Comparison of ENCODE assay signal across 25 cellular contexts in the genomic region with DNA sequence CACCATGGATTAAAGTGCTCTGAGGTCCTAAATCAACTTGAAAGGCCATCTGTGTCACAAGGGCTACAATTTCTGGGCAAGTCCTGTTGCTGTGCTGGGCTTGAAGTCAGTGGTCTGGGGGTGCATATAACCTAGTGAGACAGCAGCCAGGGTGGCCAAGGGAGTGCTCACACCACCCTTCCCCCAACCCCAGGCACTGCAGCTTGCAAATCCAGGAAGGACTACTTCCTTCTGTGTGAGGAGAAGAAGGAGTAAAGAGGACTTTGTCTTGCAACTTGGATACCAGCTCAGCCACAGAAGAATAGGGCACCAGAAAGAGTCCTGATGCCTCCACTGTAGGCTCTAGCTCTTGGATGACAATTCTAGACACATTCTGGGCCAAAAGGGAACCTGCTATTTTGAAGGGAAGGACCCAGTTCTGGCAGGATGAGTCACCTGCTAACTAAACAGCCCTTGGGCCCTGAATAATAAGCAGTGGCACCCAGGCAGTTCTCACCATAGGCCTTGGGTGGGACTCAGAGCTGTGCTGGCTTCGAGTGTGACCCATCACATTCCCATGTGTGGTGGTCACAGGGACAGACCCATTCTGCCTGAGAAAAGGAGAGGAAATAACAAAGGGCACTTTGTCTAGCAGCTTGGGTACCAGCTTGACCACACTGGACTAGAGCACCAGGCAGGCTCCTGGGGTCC. TPM values are rescaled to one million over a fixed set of nuclear protein-coding genes. Genes with fewer than 3 reads are reported as not detected.
A peak's percentile ranks its signal among the peaks of the same experiment; 100 is the strongest.
DNase-seq lines count a peak whose midpoint lies in the region; ATAC-seq and TF ChIP-seq lines count a peak whose summit lies in the region.
"Had no signal": no experiment of that assay in that cellular context is flagged by ENCODE, and none has a peak within 500 bp of the region (broad histone marks: within the 10 kb centered on the region; RNA-seq: fewer than 3 reads in every experiment).

No MANE protein-coding gene starts in this region.

- H3K4me2 ChIP-seq in DOHH2 (ENCODE audit: low read length), result peak overlapping the region; percentile 20

- peaks cover 13% of the 10 kb centered on the region for H3K4me1 Mint-ChIP-seq in activated CD4-positive, alpha-beta T cell treated with anti-CD3 and anti-CD28 coated beads for 36 hours
- H3K4me1 Mint-ChIP-seq: brain had no signal

- no peaks in the 10 kb centered on the region for H3K27me3 ChIP-seq in DOHH2 (ENCODE audit: control insufficient read depth, low read length)
- H3K27me3 ChIP-seq in HL-60 (ENCODE audit: insufficient read depth, poor library complexity, severe bottlenecking), result no peaks in the 10 kb centered on the region
- H3K27me3 ChIP-seq: heart left ventricle, left lung, tibial artery had no signal

- ATAC-seq in esophagus mucosa, result peak; percentile 17
- ATAC-seq in GM21526 (IDR thresholded peaks at IDR 0.05; ENCODE audit: low FRiP score, unreplicated experiment), result no peak
- no peak for ATAC-seq in activated CD4-positive, alpha-beta T cell treated with anti-CD3 and anti-CD28 coated beads for 36 hours
- ATAC-seq: heart left ventricle, left lung had no signal

- H3K4me3 Mint-ChIP-seq in activated CD4-positive, alpha-beta T cell treated with anti-CD3 and anti-CD28 coated beads for 36 hours, result no peak overlapping the region
- H3K4me3 Mint-ChIP-seq: activated CD4-positive, alpha-beta T cell treated with anti-CD3 and anti-CD28 coated beads, Interleukin-2, amount 10 ng/mL, durations not matched to agents 7 days and 5 days; brain; CD4-positive, alpha-beta T cell had no signal

- DNase-seq in HL-60 (ENCODE audit: low read depth in 1 of 2, low spot score in 1 of 2), result peak in 1 of 2 experiments; percentile 62
- DNase-seq in RPMI7951 (ENCODE audit: low read depth), result peak; percentile 49
- no peak for DNase-seq in RKO (ENCODE audit: low spot score)
- DNase-seq in activated CD4-positive, alpha-beta T cell treated with anti-CD3 and anti-CD28 coated beads for 36 hours, result no peak
- no peak for DNase-seq in activated CD4-positive, CD25-positive, alpha-beta regulatory T cell (lab: John Stamatoyannopoulos, UW)
- DNase-seq: activated CD4-positive, alpha-beta T cell treated with anti-CD3 and anti-CD28 coated beads, Interleukin-2, amount 10 ng/mL, durations not matched to agents 7 days and 5 days; activated CD8-positive, alpha-beta memory T cell treated with anti-CD3 and anti-CD28 coated beads, Interleukin-2, amount 50 U/mL, for 4 hours; activated effector memory CD4-positive, alpha-beta T cell treated with Interleukin-2 at 50 U/mL for 16 hours; CD4-positive, alpha-beta T cell; DMS153; heart left ventricle; NCI-H187; NCI-H2227 treated with DMSO at 0.1 percent for 48 hours; NCI-H774; RPMI8226; stimulated activated CD4-positive, alpha-beta T cell treated with anti-CD3 and anti-CD28 coated beads, Interleukin-2, amount 100 ng/mL, for 48 hours; stimulated activated naive CD4-positive, alpha-beta T cell treated with Interleukin-2 at 50 U/mL for 16 hours; tibial artery had no signal

- no peak for TF ChIP-seq CTCF in DOHH2 (IDR thresholded peaks at IDR 0.05; ENCODE audit: low read depth, low read length, poor library complexity, severe bottlenecking)
- TF ChIP-seq CTCF in HL-60 (IDR thresholded peaks at IDR 0.05; ENCODE audit: insufficient read depth, low read length), result no peak

- POLR2A ChIA-PET in activated CD4-positive, alpha-beta T cell treated with anti-CD3 and anti-CD28 coated beads for 36 hours (lab: Charles Lee), result interaction anchor here (0.6 kb wide), 1 partner anchor 123 kb away, joined by 5 read pairs; no protein-coding TSS in a partner anchor

- H3K4me3 ChIP-seq in DOHH2 (ENCODE audit: low read length) (peak overlapping the region; percentile 17; the same call in 1 of the 2 replicates), HL-60 (replicated peaks; ENCODE audit: insufficient read depth, low read length) (no peak overlapping the region)
- H3K4me3 ChIP-seq: coronary artery, heart left ventricle, left lung, prostate gland, tibial artery had no signal

- H3K4me1 ChIP-seq in DOHH2 (ENCODE audit: control insufficient read depth, low read length), result peaks cover 30% of the 10 kb centered on the region
- H3K4me1 ChIP-seq: heart left ventricle, left lung, tibial artery had no signal

- no peaks in the 10 kb centered on the region for H4K20me1 ChIP-seq in DOHH2 (ENCODE audit: control insufficient read depth, insufficient read depth, low read depth, low read length)

- H3K9me2 ChIP-seq in DOHH2 (replicated peaks; ENCODE audit: control insufficient read depth, low read length), result no peaks in the 10 kb centered on the region

- no peak overlapping the region for H3K27ac ChIP-seq in DOHH2 (ENCODE audit: low read depth, low read length)
- H3K27ac ChIP-seq in HL-60 (replicated peaks), result peak overlapping the region; percentile 34
- H3K27ac ChIP-seq: coronary artery, heart left ventricle, left lung, prostate gland, tibial artery had no signal

- H3K36me3 ChIP-seq in DOHH2 (ENCODE audit: control insufficient read depth, low read length), result no peaks in the 10 kb centered on the region
- H3K36me3 ChIP-seq: heart left ventricle, left lung, prostate gland had no signal

- peaks cover 11% of the 10 kb centered on the region; the same call in 1 of the 2 replicates for H3K9me3 ChIP-seq in DOHH2 (ENCODE audit: control insufficient read depth, insufficient read depth, low read length)
- H3K9me3 ChIP-seq: prostate gland had no signal

- peaks cover 11% of the 10 kb centered on the region for H3K9me3 Mint-ChIP-seq in activated CD4-positive, alpha-beta T cell treated with anti-CD3 and anti-CD28 coated beads for 36 hours (ENCODE audit: low read depth)

- CTCF ChIA-PET in activated CD4-positive, alpha-beta T cell treated with anti-CD3 and anti-CD28 coated beads for 36 hours (lab: Charles Lee), result interaction anchor here (1.2 kb wide), 1 partner anchor 14 kb away, joined by 5 read pairs; no protein-coding TSS in a partner anchor

- peaks cover 3% of the 10 kb centered on the region for H3K36me3 Mint-ChIP-seq in activated CD4-positive, alpha-beta T cell treated with anti-CD3 and anti-CD28 coated beads for 36 hours (ENCODE audit: low read depth)
- H3K36me3 Mint-ChIP-seq: brain had no signal

- peaks cover 9% of the 10 kb centered on the region for H3K27me3 Mint-ChIP-seq in activated CD4-positive, alpha-beta T cell treated with anti-CD3 and anti-CD28 coated beads for 36 hours

- H3K27ac Mint-ChIP-seq in activated CD4-positive, alpha-beta T cell treated with anti-CD3 and anti-CD28 coated beads for 36 hours, result no peak overlapping the region
- H3K27ac Mint-ChIP-seq: activated CD4-positive, alpha-beta T cell treated with anti-CD3 and anti-CD28 coated beads, Interleukin-2, amount 10 ng/mL, durations not matched to agents 7 days and 5 days; brain; CD4-positive, alpha-beta T cell had no signal

- H3F3A ChIP-seq in DOHH2 (ENCODE audit: control insufficient read depth, insufficient read depth), result no peaks in the 10 kb centered on the region

- H3K79me2 ChIP-seq in DOHH2 (ENCODE audit: control insufficient read depth, low read length), result no peaks in the 10 kb centered on the region

- intact Hi-C loops in activated CD4-positive, alpha-beta T cell treated with anti-CD3 and anti-CD28 coated beads for 36 hours (cut with DNase I, micrococcal nuclease), result no loop called here

RNA-seq across cellular contexts. Expression of a gene that starts 32.6 kb away (rescaled TPM):
- 74.3 and 83.2 TPM in 2 replicates for total RNA-seq in RPMI7951 (2014; rRNA removed; shearing (Covaris generic))
- total RNA-seq in esophagus mucosa, result 40.3 TPM
- total RNA-seq in activated CD4-positive, alpha-beta T cell treated with anti-CD3 and anti-CD28 coated beads for 36 hours, result 10 to 100 TPM; 27.9 to 46.3 TPM

RNA-seq across cellular contexts. Expression of a gene that starts 51.2 kb away (rescaled TPM):
- total RNA-seq in RPMI7951 (2014; rRNA removed; shearing (Covaris generic)), result 11.3 and 12.7 TPM in 2 replicates
- 25.8 TPM for total RNA-seq in esophagus mucosa
- 10 to 100 TPM; 30.4 to 41.5 TPM for total RNA-seq in activated CD4-positive, alpha-beta T cell treated with anti-CD3 and anti-CD28 coated beads for 36 hours
